9 cellular contexts compared by ENCODE assay signal in the genomic region with DNA sequence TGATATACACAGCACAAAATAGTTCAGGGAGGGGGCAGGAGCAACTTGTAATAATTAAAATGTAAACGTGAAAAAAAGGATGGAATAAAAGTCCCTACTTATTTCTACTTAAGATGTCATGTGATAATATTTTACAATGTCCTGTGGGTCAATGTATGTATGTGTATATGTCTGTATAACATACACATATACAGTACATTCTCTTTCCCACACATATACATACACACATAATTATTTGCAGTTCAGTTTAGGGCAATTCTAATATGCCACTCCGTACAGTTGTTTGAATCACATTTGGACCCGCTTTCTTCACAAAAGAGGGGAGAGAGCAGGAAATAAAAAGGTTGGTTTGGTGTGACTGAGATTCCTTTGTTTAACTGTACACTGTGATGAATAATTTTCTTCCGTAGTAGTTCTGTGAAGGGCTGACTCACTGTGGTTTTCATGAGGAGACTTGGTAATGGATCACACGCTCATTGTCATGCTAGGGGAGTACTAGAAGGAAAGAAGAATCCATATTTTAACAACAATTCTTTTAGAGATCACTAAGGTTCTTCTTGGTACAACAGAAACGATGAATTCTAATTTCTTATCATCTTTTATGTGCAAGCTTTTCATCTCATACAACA. TPM values are rescaled to one million over a fixed set of nuclear protein-coding genes. Genes with fewer than 3 reads are reported as not detected.
DNase-seq lines count a peak whose midpoint lies in the region; ATAC-seq, FAIRE-seq and TF ChIP-seq lines count a peak whose summit lies in the region.
"Had no signal": no experiment of that assay in that cellular context is flagged by ENCODE, and none has a peak within 500 bp of the region (broad histone marks: within the 10 kb centered on the region; RNA-seq: fewer than 3 reads in every experiment).

No MANE protein-coding gene starts in this region.

- H3K9me3 Mint-ChIP-seq in activated T-cell treated with anti-CD3 and anti-CD28 coated beads, Interleukin-2, amount 50 U/mL, for 72 hours = no peaks in the 10 kb centered on the region

- H3K9ac ChIP-seq in endothelial cell of umbilical vein (replicated peaks; ENCODE audit: extremely low read depth, insufficient read depth, low read length) = peak overlapping the region; percentile 70

- no peaks in the 10 kb centered on the region for H3K9me1 ChIP-seq in endothelial cell of umbilical vein (replicated peaks; ENCODE audit: control insufficient read depth, extremely low read depth, insufficient read depth, low read length)

- H3K27me3 Mint-ChIP-seq in activated T-cell treated with anti-CD3 and anti-CD28 coated beads, Interleukin-2, amount 50 U/mL, for 72 hours (ENCODE audit: low read depth) = no peaks in the 10 kb centered on the region

- TF ChIP-seq CTCF in endothelial cell of umbilical vein (IDR thresholded peaks at IDR 0.05; ENCODE audit: extremely low read depth in 1 of 2, insufficient read depth in 1 of 2, low read depth in 1 of 2, low read length in 2 of 2) = no peak
- TF ChIP-seq CTCF in esophagus squamous epithelium (IDR thresholded peaks at IDR 0.05) = no peak

- H3K4me1 Mint-ChIP-seq in activated T-cell treated with anti-CD3 and anti-CD28 coated beads, Interleukin-2, amount 50 U/mL, for 72 hours (ENCODE audit: low read depth) = peaks cover 31% of the 10 kb centered on the region

- H3K36me3 Mint-ChIP-seq in activated T-cell treated with anti-CD3 and anti-CD28 coated beads, Interleukin-2, amount 50 U/mL, for 72 hours (ENCODE audit: insufficient read depth in 2 of 2) = no peaks in the 10 kb centered on the region

- H3K27me3 ChIP-seq in endothelial cell of umbilical vein (ENCODE audit: control insufficient read depth in 2 of 2, insufficient read depth in 2 of 2, low read length in 2 of 2) (no peaks in the 10 kb centered on the region), esophagus squamous epithelium (no peaks in the 10 kb centered on the region)

- H2AFZ ChIP-seq in endothelial cell of umbilical vein (ENCODE audit: low read depth, low read length) = peak overlapping the region; percentile 80

- H3K27ac Mint-ChIP-seq in activated T-cell treated with anti-CD3 and anti-CD28 coated beads, Interleukin-2, amount 50 U/mL, for 72 hours = peak overlapping the region; percentile 77

- H3K4me2 ChIP-seq in endothelial cell of umbilical vein (ENCODE audit: insufficient read depth, low read length) = peak overlapping the region; percentile 61

- CTCF ChIA-PET in endothelial cell of umbilical vein (lab: Charles Lee) = interaction anchor here (0.8 to 1.8 kb wide), 2 partner anchors 31 to 745 kb away, joined by 4 to 10 read pairs; no protein-coding TSS in a partner anchor

- intact Hi-C loops in endothelial cell of umbilical vein (cut with micrococcal nuclease) = loop anchor here (10.0 kb wide), 1 partner anchor 845 kb away; no protein-coding TSS in a partner anchor
- intact Hi-C loops in esophagus squamous epithelium (cut with DNase I) = loop anchor here (10.0 kb wide), 2 partner anchors 325 to 745 kb away; no protein-coding TSS in a partner anchor

- peak overlapping the region; percentile 49 to 77 for H3K4me3 Mint-ChIP-seq in activated T-cell treated with anti-CD3 and anti-CD28 coated beads, Interleukin-2, amount 50 U/mL, for 72 hours

- H3K4me1 ChIP-seq in endothelial cell of umbilical vein (ENCODE audit: control insufficient read depth, extremely low read depth, insufficient read depth, low read length) = peaks cover 14% of the 10 kb centered on the region
- H3K4me1 ChIP-seq in esophagus squamous epithelium = peaks cover 4 to 40% (median 7%) of the 10 kb centered on the region in 3 donors

- no peak for TF ChIP-seq POLR2A in endothelial cell of umbilical vein (IDR thresholded peaks at IDR 0.05; ENCODE audit: low read depth, low read length)
- TF ChIP-seq POLR2A in esophagus squamous epithelium (IDR thresholded peaks at IDR 0.05) = no peak

- DNase-seq in activated T-cell treated with anti-CD3 and anti-CD28 coated beads, Interleukin-2, amount 50 U/mL, for 72 hours = peak; percentile 33 to 40
- no peak for DNase-seq in activated T-cell treated with anti-CD3 and anti-CD28 coated beads, Interleukin-2, amount 50 U/mL, for 1 hour
- DNase-seq in RKO (ENCODE audit: low spot score) (peak; percentile 88), endothelial cell of umbilical vein (ENCODE audit: low read depth, low spot score) (peak; percentile 85), NCI-H2081 treated with DMSO at 0.1 percent for 48 hours (lab: John Stamatoyannopoulos, UW) (no peak), COR-L47 (lab: John Stamatoyannopoulos, UW) (no peak), esophagus squamous epithelium (lab: John Stamatoyannopoulos, UW) (no peak)
- no peak for DNase-seq in stimulated activated naive CD8-positive, alpha-beta T cell treated with anti-CD3 and anti-CD28 coated beads, Interleukin-15, Interleukin-2, amounts not matched to agents 100 U/mL and 50 U/mL, for 24 hours

- 15 to 26% methylated on average over 6 of the region's 6 CpGs for WGBS in esophagus squamous epithelium, 2 donors

- no peaks in the 10 kb centered on the region for H4K20me1 ChIP-seq in endothelial cell of umbilical vein (replicated peaks; ENCODE audit: control insufficient read depth, extremely low read depth, insufficient read depth, low read length)

- dilution Hi-C loops in endothelial cell of umbilical vein (cut with MboI; ENCODE audit: extremely low pct_ligation_motif_present, low sequenced_read_pairs) = no loop called here

- H3K27ac ChIP-seq in endothelial cell of umbilical vein (ENCODE audit: insufficient read depth, low read depth, low read length) (peak overlapping the region; percentile 85), esophagus squamous epithelium (peak overlapping the region in 1 of 4 donors; percentile 1)

- peak; percentile 93 for FAIRE-seq in endothelial cell of umbilical vein (lab: Jason Lieb, UNC)

- ATAC-seq in activated T-cell treated with anti-CD3 and anti-CD28 coated beads, Interleukin-2, amount 50 U/mL, for 72 hours (replicated peaks in 1 of 2) = peak; percentile 100
- ATAC-seq in stimulated activated naive CD8-positive, alpha-beta T cell treated with anti-CD3 and anti-CD28 coated beads, Interleukin-15, Interleukin-2, amounts not matched to agents 100 U/mL and 50 U/mL, for 24 hours = peak; percentile 100

- H3K4me3 ChIP-seq in endothelial cell of umbilical vein (replicated peaks in 1 of 3; ENCODE audit: insufficient read depth in 1 of 3, low read depth in 1 of 3, low read length in 3 of 3) (no peak overlapping the region), esophagus squamous epithelium (no peak overlapping the region)

- POLR2A ChIA-PET in endothelial cell of umbilical vein (lab: Charles Lee) = no interaction called here

- H3K36me3 ChIP-seq in endothelial cell of umbilical vein (ENCODE audit: control insufficient read depth in 2 of 2, extremely low read depth in 1 of 2, insufficient read depth in 2 of 2, low read length in 2 of 2) = no peaks in the 10 kb centered on the region
- H3K36me3 ChIP-seq in esophagus squamous epithelium = peaks cover 0 to 33% (median 0%) of the 10 kb centered on the region in 3 donors

- BruUV-seq in endothelial cell of umbilical vein (replicated peaks; lab: Mats Ljungman, UMichigan) = TSS peak; percentile 45

- no peaks in the 10 kb centered on the region for H3K79me2 ChIP-seq in endothelial cell of umbilical vein (ENCODE audit: control insufficient read depth, insufficient read depth, low read length)

- H3K9me3 ChIP-seq in endothelial cell of umbilical vein (replicated peaks; ENCODE audit: control insufficient read depth, insufficient read depth, low read length) (no peaks in the 10 kb centered on the region), esophagus squamous epithelium (no peaks in the 10 kb centered on the region)

TF ChIP-seq in endothelial cell of umbilical vein, 7 proteins besides CTCF, POLR2A, EP300 and RAD21:
- TF ChIP-seq POLR2AphosphoS5 (IDR thresholded peaks at IDR 0.05; ENCODE audit: insufficient read depth, low read depth, low read length) (no peak), FOS (IDR thresholded peaks at IDR 0.05; ENCODE audit: borderline replicate concordance, insufficient read depth, low read length) (peak; percentile 86), JUN (IDR thresholded peaks at IDR 0.05; ENCODE audit: borderline replicate concordance, insufficient read depth, insufficient read length, low read depth) (peak; percentile 74), GATA2 (IDR thresholded peaks at IDR 0.05; ENCODE audit: insufficient read depth, insufficient read length, low read depth, low read length) (no peak)
TF ChIP-seq in endothelial cell of umbilical vein: peak in this region for 2.

RNA-seq across cellular contexts. Expression of gene ACOT12, which starts 26.2 kb away (rescaled TPM):
- total RNA-seq in activated T-cell treated with anti-CD3 and anti-CD28 coated beads, Interleukin-2, amount 50 U/mL, for 72 hours = not detected
- not detected in 2 replicates for total RNA-seq in endothelial cell of umbilical vein
- not detected in 2 replicates for polyA plus RNA-seq in endothelial cell of umbilical vein
- 0.14 TPM in 1 of 2 replicates, not detected in the other for polyA plus RNA-seq in endothelial cell of umbilical vein (2011; cell fraction: cytosol; rRNA removed)
- polyA plus RNA-seq in endothelial cell of umbilical vein (2011; cell fraction: nucleus; rRNA removed) = not detected in 2 replicates
- not detected in 2 replicates for polyA plus RNA-seq in endothelial cell of umbilical vein (2012)
- not detected in 2 replicates for polyA minus RNA-seq in endothelial cell of umbilical vein
- polyA minus RNA-seq in endothelial cell of umbilical vein (2011; cell fraction: cytosol; rRNA and poly(A)+ RNA removed) = not detected
- not detected in 2 replicates for polyA minus RNA-seq in endothelial cell of umbilical vein (2011; cell fraction: nucleus; rRNA and poly(A)+ RNA removed)
- total RNA-seq in esophagus squamous epithelium = not detected
- total RNA-seq: T-helper 1 cell treated with Interleukin-12 subunit alpha and Interleukin-12 subunit beta and Interleukin-4 antibody, amounts not matched to agents 30 ng/mL and 1 ng/mL, for 36 hours had no signal

Comparison
In these comparisons a context has a peak if more than half of its experiments do, and no peak if none do; other contexts are left out.
1. DNase-seq: peak in activated T-cell treated with anti-CD3 and anti-CD28 coated beads, Interleukin-2, amount 50 U/mL, for 72 hours (2 of 2), RKO (single experiment) and endothelial cell of umbilical vein (single experiment); none in activated T-cell treated with anti-CD3 and anti-CD28 coated beads, Interleukin-2, amount 50 U/mL, for 1 hour (single experiment), stimulated activated naive CD8-positive, alpha-beta T cell treated with anti-CD3 and anti-CD28 coated beads, Interleukin-15, Interleukin-2, amounts not matched to agents 100 U/mL and 50 U/mL, for 24 hours (single experiment), NCI-H2081 treated with DMSO at 0.1 percent for 48 hours (single experiment), COR-L47 (single experiment) and esophagus squamous epithelium (single experiment).